9 cellular contexts compared by ENCODE assay signal in the genomic region with DNA sequence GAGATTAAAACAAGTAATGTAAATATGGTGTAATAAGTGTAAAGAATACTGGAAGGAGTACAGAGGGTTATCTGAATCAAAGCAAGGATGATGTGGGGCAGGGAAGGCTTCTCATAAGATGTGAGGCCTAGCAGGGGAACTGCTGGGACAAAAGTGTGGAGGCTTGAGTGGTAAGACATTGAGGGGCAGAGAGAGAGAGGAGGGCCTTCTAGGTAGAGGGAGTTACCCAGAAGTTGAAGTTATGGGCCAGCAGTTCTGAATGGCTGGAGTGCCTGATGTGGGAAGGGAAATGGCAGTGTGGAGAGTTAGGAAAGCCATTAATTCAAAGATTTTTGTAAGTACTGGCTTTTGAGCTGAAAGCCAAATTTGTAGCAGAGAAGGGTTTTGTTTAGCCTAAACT. TPM values are rescaled to one million over a fixed set of nuclear protein-coding genes. Genes with fewer than 3 reads are reported as not detected.
DNase-seq lines count a peak whose midpoint lies in the region; ATAC-seq and TF ChIP-seq lines count a peak whose summit lies in the region.
"Had no signal": no experiment of that assay in that cellular context is flagged by ENCODE, and none has a peak within 500 bp of the region (broad histone marks: within the 10 kb centered on the region; RNA-seq: fewer than 3 reads in every experiment).

No MANE protein-coding gene starts in this region.

- DNase-seq in MM.1S, result no peak
- no peak for DNase-seq in caudate nucleus (lab: John Stamatoyannopoulos, UW)
- DNase-seq in thoracic aorta (ENCODE audit: low spot score), result no peak
- no peak for DNase-seq in NCI-H526 (lab: John Stamatoyannopoulos, UW)
- no peak for DNase-seq in NK-92 (lab: John Stamatoyannopoulos, UW; ENCODE audit: unreplicated experiment)
- DNase-seq: NCI-H1436 treated with DMSO at 0.1 percent for 48 hours had no signal

- H2AFZ ChIP-seq in MM.1S (ENCODE audit: low read length), result no peak overlapping the region

- H3F3A ChIP-seq in MM.1S (ENCODE audit: insufficient read depth, low read length), result peaks cover 61% of the 10 kb centered on the region

- no peaks in the 10 kb centered on the region for H3K9me2 ChIP-seq in MM.1S (replicated peaks; ENCODE audit: insufficient read depth, low read length)

- peak overlapping the region; percentile 55 for H3K4me2 ChIP-seq in MM.1S (ENCODE audit: low read depth, low read length)

- H3K36me3 ChIP-seq in MM.1S (replicated peaks; ENCODE audit: insufficient read depth, low read length) (no peaks in the 10 kb centered on the region; the same call in 1 of the 2 replicates), mucosa of rectum (ENCODE audit: control insufficient read depth in 2 of 2, insufficient read depth in 2 of 2, low read length in 2 of 2) (peaks cover 0 to 2% of the 10 kb centered on the region in 2 donors), thoracic aorta (no peaks in the 10 kb centered on the region)

- peak overlapping the region; percentile 43 for H3K9ac ChIP-seq in MM.1S (ENCODE audit: low read length)
- no peak overlapping the region for H3K9ac ChIP-seq in mucosa of rectum (ENCODE audit: low read depth in 1 of 2, low read length in 2 of 2)

- peaks cover 98% of the 10 kb centered on the region for H3K79me2 ChIP-seq in MM.1S (ENCODE audit: low read length)

- H3K27ac ChIP-seq in MM.1S (ENCODE audit: low read length), result peak overlapping the region; percentile 81; the same call in 1 of the 2 replicates
- peak overlapping the region; percentile 75 for H3K27ac ChIP-seq in caudate nucleus (ENCODE audit: low read depth, low read length)
- peak overlapping the region; percentile 6 to 10 for H3K27ac ChIP-seq in mucosa of rectum (ENCODE audit: low read depth in 2 of 2, low read length in 2 of 2)
- peak overlapping the region; percentile 70 to 85 for H3K27ac ChIP-seq in thoracic aorta

- peaks cover 91% of the 10 kb centered on the region for H3K4me1 ChIP-seq in MM.1S (ENCODE audit: low read length)
- peaks cover 13 to 18% of the 10 kb centered on the region in 2 donors for H3K4me1 ChIP-seq in mucosa of rectum (ENCODE audit: control insufficient read depth in 2 of 2, insufficient read depth in 2 of 2, low read length in 2 of 2)
- H3K4me1 ChIP-seq in thoracic aorta (ENCODE audit: control insufficient read depth in 1 of 2, low read depth in 2 of 2), result peaks cover 71 to 78% of the 10 kb centered on the region in 2 donors

- H3K27me3 ChIP-seq in MM.1S (replicated peaks; ENCODE audit: insufficient read depth, low read length), result no peaks in the 10 kb centered on the region
- H3K27me3 ChIP-seq in mucosa of rectum (ENCODE audit: control insufficient read depth in 2 of 2, insufficient read depth in 2 of 2, low read length in 2 of 2), result no peaks in the 10 kb centered on the region
- no peaks in the 10 kb centered on the region for H3K27me3 ChIP-seq in thoracic aorta (replicated peaks; ENCODE audit: insufficient read depth)

- H3K4me3 ChIP-seq in MM.1S (ENCODE audit: low read length), result no peak overlapping the region
- H3K4me3 ChIP-seq in mucosa of rectum (ENCODE audit: low read length in 2 of 2), result no peak overlapping the region
- no peak overlapping the region for H3K4me3 ChIP-seq in thoracic aorta

- H3K9me3 ChIP-seq in MM.1S (replicated peaks; ENCODE audit: insufficient read depth, low read length), result no peaks in the 10 kb centered on the region
- no peaks in the 10 kb centered on the region for H3K9me3 ChIP-seq in mucosa of rectum (ENCODE audit: control insufficient read depth in 2 of 2, low read length in 2 of 2)
- H3K9me3 ChIP-seq in thoracic aorta, result no peaks in the 10 kb centered on the region

- H4K20me1 ChIP-seq in MM.1S (ENCODE audit: insufficient read depth, low read length), result no peaks in the 10 kb centered on the region

- ATAC-seq in thoracic aorta (ENCODE audit: insufficient number of reproducible peaks, low FRiP score, low read depth) (no peak), HG02852 (IDR thresholded peaks at IDR 0.05; ENCODE audit: unreplicated experiment) (no peak)
- ATAC-seq: activated CD8-positive, alpha-beta memory T cell treated with anti-CD3 and anti-CD28 coated beads, Interleukin-2, amount 10 ng/mL, durations not matched to agents 7 days and 5 days had no signal

- TF ChIP-seq CTCF in MM.1S (IDR thresholded peaks at IDR 0.05; ENCODE audit: low read length) (no peak), thoracic aorta (IDR thresholded peaks at IDR 0.05) (no peak)

RNA-seq across cellular contexts. Expression of a gene that starts 36.8 kb away (rescaled TPM):
- total RNA-seq in thoracic aorta, result 10 to 100 TPM; 54.7 to 65.6 TPM

Comparison
In these comparisons a context has a peak if more than half of its experiments do, and no peak if none do; other contexts are left out.
1. H3K27ac ChIP-seq: peak in every context shown above with its lines; median percentile 81 in MM.1S; 78 in thoracic aorta; 75 in caudate nucleus; 8 in mucosa of rectum.